ENCODE assay signal across 28 cellular contexts in the genomic region with DNA sequence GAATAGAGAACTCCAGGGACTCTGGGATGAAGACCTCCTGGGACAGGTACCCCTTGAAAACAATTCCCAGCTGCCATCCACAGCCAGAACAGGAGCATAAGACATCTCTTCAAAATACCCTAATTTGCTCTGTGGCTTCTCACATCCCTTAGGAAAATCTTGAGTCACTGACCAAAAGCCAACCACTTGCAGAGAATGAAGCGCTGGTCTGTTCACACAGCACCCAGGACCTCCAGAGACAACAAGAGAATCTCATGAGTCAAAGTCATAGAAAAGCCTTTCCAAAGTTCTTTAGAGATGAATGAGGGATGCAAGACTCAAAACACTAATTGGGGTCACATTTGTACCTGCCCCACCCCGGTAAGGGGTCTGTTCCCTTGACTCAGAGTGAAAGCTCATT.
"Had no signal": no experiment of that assay in that cellular context is flagged by ENCODE, and none has a peak within 500 bp of the region (broad histone marks: within the 10 kb centered on the region; RNA-seq: fewer than 3 reads in every experiment).

No MANE protein-coding gene starts in this region.

- H3K27ac Mint-ChIP-seq: activated CD4-positive, alpha-beta T cell treated with anti-CD3 and anti-CD28 coated beads, Interleukin-2, amount 10 ng/mL, durations not matched to agents 24 days and 14 days; activated CD8-positive, alpha-beta T cell treated with anti-CD3 and anti-CD28 coated beads for 36 hours; activated naive CD8-positive, alpha-beta T cell treated with anti-CD3 and anti-CD28 coated beads for 36 hours; activated T-cell treated with anti-CD3 and anti-CD28 coated beads, Interleukin-2, amount 50 U/mL, for 72 hours; activated T-helper 17 cell treated with anti-CD3 and anti-CD28 coated beads, Interleukin-2, amount 50 U/mL, for 72 hours had no signal

- H3K36me3 Mint-ChIP-seq: activated naive CD8-positive, alpha-beta T cell treated with anti-CD3 and anti-CD28 coated beads for 36 hours had no signal

- H3K9me3 Mint-ChIP-seq: activated CD4-positive, alpha-beta T cell treated with anti-CD3 and anti-CD28 coated beads, Interleukin-2, amount 10 ng/mL, durations not matched to agents 24 days and 14 days had no signal

- DNase-seq: activated CD4-positive, alpha-beta T cell treated with anti-CD3 and anti-CD28 coated beads, Interleukin-2, amount 10 ng/mL, durations not matched to agents 24 days and 14 days; activated CD4-positive, alpha-beta T cell treated with anti-CD3 and anti-CD28 coated beads, Interleukin-2, amount 50 U/mL, for 4 hours; activated CD8-positive, alpha-beta T cell treated with anti-CD3 and anti-CD28 coated beads for 36 hours; activated effector memory CD4-positive, alpha-beta T cell treated with anti-CD3 and anti-CD28 coated beads, Interleukin-2, amount 50 U/mL, for 16 hours; activated naive CD4-positive, alpha-beta T cell; activated naive CD4-positive, alpha-beta T cell treated with anti-CD3 and anti-CD28 coated beads, Interleukin-2, amount 50 U/mL, for 16 hours; activated naive CD8-positive, alpha-beta T cell treated with anti-CD3 and anti-CD28 coated beads for 36 hours; activated T-cell treated with anti-CD3 and anti-CD28 coated beads, Interleukin-2, amount 50 U/mL, for 1 hour; activated T-cell treated with anti-CD3 and anti-CD28 coated beads, Interleukin-2, amount 50 U/mL, for 72 hours; amniotic stem cell; aorta; brain microvascular endothelial cell; central memory CD4-positive, alpha-beta T cell; NCI-H1105; NCI-H1417 treated with DMSO at 0.1 percent for 48 hours; NCI-H187 treated with DMSO at 0.1 percent for 48 hours; NCI-H2081; NCI-H2171 treated with DMSO at 0.1 percent for 48 hours; NCI-H226; NCI-H524 treated with DMSO at 0.1 percent for 48 hours; Right ventricle myocardium superior; SW 1271; T-helper 1 cell; T-helper 2 cell; T-helper 9 cell had no signal

- H3K27me3 Mint-ChIP-seq: activated CD4-positive, alpha-beta T cell treated with anti-CD3 and anti-CD28 coated beads, Interleukin-2, amount 10 ng/mL, durations not matched to agents 24 days and 14 days; activated CD8-positive, alpha-beta T cell treated with anti-CD3 and anti-CD28 coated beads for 36 hours; activated naive CD8-positive, alpha-beta T cell treated with anti-CD3 and anti-CD28 coated beads for 36 hours; activated T-helper 17 cell treated with anti-CD3 and anti-CD28 coated beads, Interleukin-2, amount 50 U/mL, for 72 hours had no signal

- H3K4me1 Mint-ChIP-seq: activated CD4-positive, alpha-beta T cell treated with anti-CD3 and anti-CD28 coated beads, Interleukin-2, amount 10 ng/mL, durations not matched to agents 24 days and 14 days; activated naive CD8-positive, alpha-beta T cell treated with anti-CD3 and anti-CD28 coated beads for 36 hours; activated T-helper 17 cell treated with anti-CD3 and anti-CD28 coated beads, Interleukin-2, amount 50 U/mL, for 72 hours had no signal

- H3K27me3 ChIP-seq: brain microvascular endothelial cell had no signal

- H3K27ac ChIP-seq: brain microvascular endothelial cell, RWPE1 had no signal

- ATAC-seq: activated CD8-positive, alpha-beta T cell treated with anti-CD3 and anti-CD28 coated beads for 36 hours; activated T-cell treated with anti-CD3 and anti-CD28 coated beads, Interleukin-2, amount 50 U/mL, for 72 hours; activated T-helper 17 cell treated with anti-CD3 and anti-CD28 coated beads, Interleukin-2, amount 50 U/mL, for 72 hours; Panc1 had no signal

- H3K4me3 Mint-ChIP-seq: activated CD4-positive, alpha-beta T cell treated with anti-CD3 and anti-CD28 coated beads, Interleukin-2, amount 10 ng/mL, durations not matched to agents 24 days and 14 days; activated CD8-positive, alpha-beta T cell treated with anti-CD3 and anti-CD28 coated beads for 36 hours; activated naive CD8-positive, alpha-beta T cell treated with anti-CD3 and anti-CD28 coated beads for 36 hours; activated T-cell treated with anti-CD3 and anti-CD28 coated beads, Interleukin-2, amount 50 U/mL, for 72 hours; activated T-helper 17 cell treated with anti-CD3 and anti-CD28 coated beads, Interleukin-2, amount 50 U/mL, for 72 hours had no signal

- H3K36me3 ChIP-seq: brain microvascular endothelial cell had no signal
